36 cellular contexts compared by ENCODE assay signal in genomic region chr16:87231295-87231694, GRCh38.
"Had no signal": no experiment of that assay in that cellular context is flagged by ENCODE, and none has a peak within 500 bp of the region (broad histone marks: within the 10 kb centered on the region; RNA-seq: fewer than 3 reads in every experiment).

No MANE protein-coding gene starts in this region.

- H3K27me3 ChIP-seq: adrenal gland, ascending aorta, body of pancreas, brain microvascular endothelial cell, breast epithelium, cardiac muscle cell had no signal

- H3K27ac Mint-ChIP-seq: activated naive CD4-positive, alpha-beta T cell treated with anti-CD3 and anti-CD28 coated beads for 36 hours; activated naive CD4-positive, alpha-beta T cell treated with anti-CD3 and anti-CD28 coated beads, Interleukin-2, amount 10 ng/mL, durations not matched to agents 7 days and 5 days; activated naive CD4-positive, alpha-beta T cell treated with anti-CD3 and anti-CD28 coated beads, Interleukin-2, amount 50 U/mL, for 24 hours; activated naive CD4-positive, alpha-beta T cell treated with anti-CD3 and anti-CD28 coated beads, Interleukin-2, amount 50 U/mL, for 72 hours; activated naive CD8-positive, alpha-beta T cell; activated naive CD8-positive, alpha-beta T cell treated with anti-CD3 and anti-CD28 coated beads for 36 hours; activated naive CD8-positive, alpha-beta T cell treated with anti-CD3 and anti-CD28 coated beads, Interleukin-2, amount 10 ng/mL, durations not matched to agents 7 days and 5 days; activated naive CD8-positive, alpha-beta T cell treated with anti-CD3 and anti-CD28 coated beads, Interleukin-2, amount 50 U/mL, for 24 hours; activated T-cell treated with anti-CD3 and anti-CD28 coated beads, Interleukin-2, amount 50 U/mL, for 72 hours; activated T-helper 1 cell treated with anti-CD3 and anti-CD28 coated beads, Interleukin-12 subunit alpha, Interleukin-12 subunit beta, Interleukin-2, Interleukin-4 antibody, amounts not matched to agents 30 ng/mL and 10 ng/mL and 1 ng/mL, durations not matched to agents 14 hours and 24 hours and 36 hours; activated T-helper 17 cell treated with anti-CD3 and anti-CD28 coated beads, Interleukin-2, amount 50 U/mL, for 72 hours; activated T-helper 2 cell treated with anti-CD3 and anti-CD28 coated beads, Interferon-gamma antibody, Interleukin-2, Interleukin-4, amounts not matched to agents 10 μg/mL and 5 μg/mL and 100 μg/mL, durations not matched to agents 14 hours and 24 hours and 36 hours; brain had no signal

- H3K4me3 Mint-ChIP-seq: activated naive CD4-positive, alpha-beta T cell treated with anti-CD3 and anti-CD28 coated beads for 36 hours; activated naive CD4-positive, alpha-beta T cell treated with anti-CD3 and anti-CD28 coated beads, Interleukin-2, amount 10 ng/mL, durations not matched to agents 7 days and 5 days; activated naive CD4-positive, alpha-beta T cell treated with anti-CD3 and anti-CD28 coated beads, Interleukin-2, amount 50 U/mL, for 24 hours; activated naive CD8-positive, alpha-beta T cell; activated naive CD8-positive, alpha-beta T cell treated with anti-CD3 and anti-CD28 coated beads for 36 hours; activated naive CD8-positive, alpha-beta T cell treated with anti-CD3 and anti-CD28 coated beads, Interleukin-2, amount 10 ng/mL, durations not matched to agents 7 days and 5 days; activated naive CD8-positive, alpha-beta T cell treated with anti-CD3 and anti-CD28 coated beads, Interleukin-2, amount 50 U/mL, for 24 hours; activated T-cell treated with anti-CD3 and anti-CD28 coated beads, Interleukin-2, amount 50 U/mL, for 4 hours; activated T-cell treated with anti-CD3 and anti-CD28 coated beads, Interleukin-2, amount 50 U/mL, for 72 hours; activated T-helper 1 cell treated with anti-CD3 and anti-CD28 coated beads, Interleukin-12 subunit alpha, Interleukin-12 subunit beta, Interleukin-2, Interleukin-4 antibody, amounts not matched to agents 30 ng/mL and 10 ng/mL and 1 ng/mL, durations not matched to agents 14 hours and 24 hours and 36 hours; activated T-helper 17 cell treated with anti-CD3 and anti-CD28 coated beads, Interleukin-2, amount 50 U/mL, for 72 hours; brain; central memory CD8-positive, alpha-beta T cell had no signal

- H3K4me1 ChIP-seq: adrenal gland, body of pancreas, breast epithelium had no signal

- DNase-seq: activated effector memory CD4-positive, alpha-beta T cell treated with anti-CD3 and anti-CD28 coated beads, Interleukin-2, amount 50 U/mL, for 16 hours; activated effector memory CD4-positive, alpha-beta T cell treated with Interleukin-2 at 50 U/mL for 16 hours; activated gamma-delta T cell; activated gamma-delta T cell treated with Interleukin-2 at 50 U/mL for 16 hours; activated naive CD4-positive, alpha-beta T cell; activated naive CD4-positive, alpha-beta T cell treated with anti-CD3 and anti-CD28 coated beads for 36 hours; activated naive CD4-positive, alpha-beta T cell treated with anti-CD3 and anti-CD28 coated beads, Interleukin-2, amount 10 ng/mL, durations not matched to agents 7 days and 5 days; activated naive CD4-positive, alpha-beta T cell treated with anti-CD3 and anti-CD28 coated beads, Interleukin-2, amount 50 U/mL, for 16 hours; activated naive CD4-positive, alpha-beta T cell treated with Interleukin-2 at 50 U/mL for 16 hours; activated naive CD8-positive, alpha-beta T cell treated with anti-CD3 and anti-CD28 coated beads for 36 hours; activated naive CD8-positive, alpha-beta T cell treated with anti-CD3 and anti-CD28 coated beads, Interleukin-2, amount 10 ng/mL, durations not matched to agents 7 days and 5 days; activated naive CD8-positive, alpha-beta T cell treated with anti-CD3 and anti-CD28 coated beads, Interleukin-2, amount 50 U/mL, for 24 hours; activated T-cell treated with anti-CD3 and anti-CD28 coated beads, Interleukin-2, amount 50 U/mL, for 4 hours; activated T-cell treated with anti-CD3 and anti-CD28 coated beads, Interleukin-2, amount 50 U/mL, for 48 hours; activated T-cell treated with anti-CD3 and anti-CD28 coated beads, Interleukin-2, amount 50 U/mL, for 72 hours; adrenal gland; amniotic stem cell; amygdala; anterior cingulate cortex; aorta; body of pancreas; brain microvascular endothelial cell; caudate nucleus; central memory CD4-positive, alpha-beta T cell; cerebellar nuclear complex had no signal

- ATAC-seq: activated naive CD4-positive, alpha-beta T cell treated with anti-CD3 and anti-CD28 coated beads, Interleukin-2, amount 50 U/mL, for 72 hours; activated naive CD8-positive, alpha-beta T cell treated with anti-CD3 and anti-CD28 coated beads, Interleukin-2, amount 50 U/mL, for 24 hours; activated T-cell treated with anti-CD3 and anti-CD28 coated beads, Interleukin-2, amount 50 U/mL, for 4 hours; activated T-cell treated with anti-CD3 and anti-CD28 coated beads, Interleukin-2, amount 50 U/mL, for 72 hours; activated T-helper 17 cell treated with anti-CD3 and anti-CD28 coated beads, Interleukin-2, amount 50 U/mL, for 72 hours; body of pancreas had no signal

- H3K27ac ChIP-seq: adrenal gland, ascending aorta, body of pancreas, brain microvascular endothelial cell, breast epithelium, cardiac muscle cell had no signal

- H3K4me3 ChIP-seq: adrenal gland, ascending aorta, body of pancreas, breast epithelium, cardiac muscle cell had no signal

- H3K9me3 ChIP-seq: adrenal gland had no signal

- H3K4me1 Mint-ChIP-seq: activated T-helper 17 cell treated with anti-CD3 and anti-CD28 coated beads, Interleukin-2, amount 50 U/mL, for 72 hours; brain had no signal

- H3K36me3 ChIP-seq: adrenal gland, ascending aorta, brain microvascular endothelial cell, breast epithelium, cardiac muscle cell had no signal

- H3K36me3 Mint-ChIP-seq: activated naive CD4-positive, alpha-beta T cell treated with anti-CD3 and anti-CD28 coated beads, Interleukin-2, amount 10 ng/mL, durations not matched to agents 7 days and 5 days; activated naive CD4-positive, alpha-beta T cell treated with anti-CD3 and anti-CD28 coated beads, Interleukin-2, amount 50 U/mL, for 24 hours; activated naive CD4-positive, alpha-beta T cell treated with anti-CD3 and anti-CD28 coated beads, Interleukin-2, amount 50 U/mL, for 72 hours; activated naive CD8-positive, alpha-beta T cell; activated naive CD8-positive, alpha-beta T cell treated with anti-CD3 and anti-CD28 coated beads for 36 hours; activated naive CD8-positive, alpha-beta T cell treated with anti-CD3 and anti-CD28 coated beads, Interleukin-2, amount 10 ng/mL, durations not matched to agents 7 days and 5 days; brain had no signal

- H3K9me3 Mint-ChIP-seq: activated naive CD4-positive, alpha-beta T cell treated with anti-CD3 and anti-CD28 coated beads, Interleukin-2, amount 10 ng/mL, durations not matched to agents 7 days and 5 days; activated naive CD4-positive, alpha-beta T cell treated with anti-CD3 and anti-CD28 coated beads, Interleukin-2, amount 50 U/mL, for 24 hours; activated naive CD4-positive, alpha-beta T cell treated with anti-CD3 and anti-CD28 coated beads, Interleukin-2, amount 50 U/mL, for 72 hours; activated naive CD8-positive, alpha-beta T cell treated with anti-CD3 and anti-CD28 coated beads for 36 hours; activated T-cell treated with anti-CD3 and anti-CD28 coated beads, Interleukin-2, amount 50 U/mL, for 4 hours; activated T-helper 17 cell treated with anti-CD3 and anti-CD28 coated beads, Interleukin-2, amount 50 U/mL, for 72 hours; central memory CD8-positive, alpha-beta T cell had no signal
